In the genomic region with DNA sequence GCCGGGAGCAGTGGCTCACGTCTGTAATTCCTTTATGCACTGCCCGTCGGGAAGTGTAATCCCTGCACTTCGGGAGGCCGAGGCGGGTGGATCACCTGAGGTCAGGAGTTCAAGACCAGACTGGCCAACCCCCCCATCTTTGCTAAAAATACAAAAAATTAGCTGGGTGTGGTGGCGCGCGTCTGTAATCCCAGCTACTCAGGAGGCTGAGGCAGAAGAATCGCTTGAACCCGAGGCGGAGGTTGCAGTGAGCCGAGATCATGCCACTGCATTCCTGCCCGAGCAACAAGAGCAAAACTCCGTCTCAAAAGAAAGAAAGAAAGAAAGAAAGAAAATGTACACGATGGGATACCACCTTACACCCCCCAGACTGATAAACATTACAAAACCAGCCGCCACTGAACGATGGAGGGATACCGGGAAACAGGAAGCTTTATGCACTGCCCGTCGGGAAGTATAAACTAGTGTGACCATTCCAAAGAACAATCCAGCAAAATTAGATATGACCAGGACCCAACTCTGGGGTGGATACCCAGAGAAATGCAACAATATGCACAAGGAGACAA, we compare ENCODE assay signal across 9 cellular contexts. TPM values are rescaled to one million over a fixed set of nuclear protein-coding genes. Genes with fewer than 3 reads are reported as not detected.
DNase-seq lines count a peak whose midpoint lies in the region; FAIRE-seq and TF ChIP-seq lines count a peak whose summit lies in the region.
"Had no signal": no experiment of that assay in that cellular context is flagged by ENCODE, and none has a peak within 500 bp of the region (broad histone marks: within the 10 kb centered on the region; RNA-seq: fewer than 3 reads in every experiment).

No MANE protein-coding gene starts in this region.

- H3K9me1 ChIP-seq in endothelial cell of umbilical vein (replicated peaks; ENCODE audit: control insufficient read depth, extremely low read depth, insufficient read depth, low read length) = no peaks in the 10 kb centered on the region

- intact Hi-C loops in CD4-positive, alpha-beta memory T cell (cut with micrococcal nuclease) = loop anchor here (2.0 to 5.0 kb wide), 5 partner anchors 191 to 1359 kb away; partner anchors contain the start of genes AREL1, ERG28, FCF1 and ISCA2
- intact Hi-C loops in endothelial cell of umbilical vein (cut with micrococcal nuclease) = no loop called here

- BruUV-seq in endothelial cell of umbilical vein (replicated peaks; lab: Mats Ljungman, UMichigan) = TSS peak; percentile 41

- H3K9me3 ChIP-seq in CD4-positive, alpha-beta memory T cell (ENCODE audit: control insufficient read depth in 1 of 2, low read length in 2 of 2) = no peaks in the 10 kb centered on the region
- no peaks in the 10 kb centered on the region for H3K9me3 ChIP-seq in Peyer's patch
- no peaks in the 10 kb centered on the region for H3K9me3 ChIP-seq in endothelial cell of umbilical vein (replicated peaks; ENCODE audit: control insufficient read depth, insufficient read depth, low read length)
- no peaks in the 10 kb centered on the region for H3K9me3 ChIP-seq in osteoblast (ENCODE audit: low read depth, low read length)

- H3K4me1 ChIP-seq in CD4-positive, alpha-beta memory T cell (ENCODE audit: insufficient read depth, low read length) = peaks cover 29% of the 10 kb centered on the region
- H3K4me1 ChIP-seq in Peyer's patch (peaks cover 0 to 15% (median 3%) of the 10 kb centered on the region in 4 donors), endothelial cell of umbilical vein (ENCODE audit: control insufficient read depth, extremely low read depth, insufficient read depth, low read length) (peaks cover 28% of the 10 kb centered on the region), osteoblast (ENCODE audit: insufficient read depth, low read length) (peaks cover 15% of the 10 kb centered on the region)

- H3K79me2 ChIP-seq in endothelial cell of umbilical vein (ENCODE audit: control insufficient read depth, insufficient read depth, low read length) = peaks cover 40% of the 10 kb centered on the region
- peaks cover 33% of the 10 kb centered on the region for H3K79me2 ChIP-seq in osteoblast (ENCODE audit: insufficient read depth, low read length)

- no peak for DNase-seq in CD4-positive, alpha-beta memory T cell
- DNase-seq in Peyer's patch (no peak), endothelial cell of umbilical vein (ENCODE audit: low read depth, low spot score) (no peak), osteoblast (ENCODE audit: insufficient read length, low spot score, missing footprints) (no peak), HuH-7 (ENCODE audit: low spot score) (no peak), NCI-H446 (lab: John Stamatoyannopoulos, UW) (no peak), EL (no peak)
- DNase-seq in stimulated activated CD4-positive, alpha-beta T cell treated with anti-CD3 and anti-CD28 coated beads, Interleukin-2, amount 100 ng/mL, for 24 hours = no peak

- peaks cover 21 to 34% of the 10 kb centered on the region in 2 donors for H3K36me3 Mint-ChIP-seq in CD4-positive, alpha-beta memory T cell

- H2AFZ ChIP-seq in endothelial cell of umbilical vein (ENCODE audit: low read depth, low read length) (peak overlapping the region; percentile 47), osteoblast (ENCODE audit: low read length) (peak overlapping the region; percentile 96)

- TF ChIP-seq CTCF in Peyer's patch (IDR thresholded peaks at IDR 0.05) = no peak
- no peak for TF ChIP-seq CTCF in endothelial cell of umbilical vein (IDR thresholded peaks at IDR 0.05; ENCODE audit: extremely low read depth in 1 of 2, insufficient read depth in 1 of 2, low read depth in 1 of 2, low read length in 2 of 2)
- TF ChIP-seq CTCF in osteoblast (IDR thresholded peaks at IDR 0.05; ENCODE audit: extremely low read depth, low read depth, low read length) = no peak

- peaks cover 0 to 1% (median 0%) of the 10 kb centered on the region in 8 donors for H3K9me3 Mint-ChIP-seq in CD4-positive, alpha-beta memory T cell

- POLR2A ChIA-PET in CD4-positive, alpha-beta memory T cell (lab: Charles Lee; ENCODE audit: partially characterized antibody) = interaction anchor here (0.6 kb wide), 1 partner anchor 119 kb away, joined by 3 read pairs; no protein-coding TSS in a partner anchor
- POLR2A ChIA-PET in endothelial cell of umbilical vein (lab: Charles Lee) = no interaction called here

- TF ChIP-seq POLR2A in Peyer's patch (IDR thresholded peaks at IDR 0.05) (no peak), endothelial cell of umbilical vein (IDR thresholded peaks at IDR 0.05; ENCODE audit: low read depth, low read length) (no peak)

- peak overlapping the region; percentile 65 for H3K27ac ChIP-seq in CD4-positive, alpha-beta memory T cell (ENCODE audit: low read depth, low read length)
- H3K27ac ChIP-seq in Peyer's patch = peak overlapping the region in 1 of 4 donors; percentile 91
- H3K27ac ChIP-seq in endothelial cell of umbilical vein (ENCODE audit: insufficient read depth, low read depth, low read length) = peak overlapping the region; percentile 44
- H3K27ac ChIP-seq in osteoblast (ENCODE audit: low read depth, low read length) = peak overlapping the region; percentile 74

- FAIRE-seq in endothelial cell of umbilical vein (lab: Jason Lieb, UNC) = no peak

- no peaks in the 10 kb centered on the region for H3K27me3 Mint-ChIP-seq in CD4-positive, alpha-beta memory T cell

- dilution Hi-C loops in endothelial cell of umbilical vein (cut with MboI; ENCODE audit: extremely low pct_ligation_motif_present, low sequenced_read_pairs) = no loop called here

- CTCF ChIA-PET in CD4-positive, alpha-beta memory T cell (lab: Charles Lee; ENCODE audit: partially characterized antibody) = interaction anchor here (1.5 kb wide), 2 partner anchors 11 to 12 kb away, joined by 3 to 5 read pairs; no protein-coding TSS in a partner anchor
- CTCF ChIA-PET in endothelial cell of umbilical vein (lab: Charles Lee) = interaction anchor here (1.3 to 1.5 kb wide), 3 partner anchors 9 to 176 kb away, joined by 3 to 4 read pairs (median 4); no protein-coding TSS in a partner anchor

- peak overlapping the region; percentile 58 to 94 for H3K4me3 ChIP-seq in CD4-positive, alpha-beta memory T cell (ENCODE audit: low read length in 2 of 2)
- H3K4me3 ChIP-seq in Peyer's patch = peak overlapping the region; percentile 68 to 88 (median 84)
- peak overlapping the region; percentile 77 to 98 (median 83) for H3K4me3 ChIP-seq in endothelial cell of umbilical vein (replicated peaks in 1 of 3; ENCODE audit: insufficient read depth in 1 of 3, low read depth in 1 of 3, low read length in 3 of 3)
- H3K4me3 ChIP-seq in osteoblast (ENCODE audit: insufficient read depth, low read length) = peak overlapping the region; percentile 97

- peak overlapping the region; percentile 87 to 99 (median 98) for H3K4me3 Mint-ChIP-seq in CD4-positive, alpha-beta memory T cell

- H3K27me3 ChIP-seq in CD4-positive, alpha-beta memory T cell (ENCODE audit: insufficient read depth, low read length) = no peaks in the 10 kb centered on the region
- no peaks in the 10 kb centered on the region for H3K27me3 ChIP-seq in Peyer's patch
- H3K27me3 ChIP-seq in endothelial cell of umbilical vein (ENCODE audit: control insufficient read depth in 2 of 2, insufficient read depth in 2 of 2, low read length in 2 of 2) = no peaks in the 10 kb centered on the region
- no peaks in the 10 kb centered on the region for H3K27me3 ChIP-seq in osteoblast (ENCODE audit: insufficient read depth, low read length)

- H3K27ac Mint-ChIP-seq in CD4-positive, alpha-beta memory T cell = peak overlapping the region; percentile 82 to 98 (median 94)

- H4K20me1 ChIP-seq in endothelial cell of umbilical vein (replicated peaks; ENCODE audit: control insufficient read depth, extremely low read depth, insufficient read depth, low read length) (no peaks in the 10 kb centered on the region), osteoblast (ENCODE audit: insufficient read depth, low read length) (peaks cover 9% of the 10 kb centered on the region)

- H3K9ac ChIP-seq in endothelial cell of umbilical vein (replicated peaks; ENCODE audit: extremely low read depth, insufficient read depth, low read length) = peak overlapping the region; percentile 59

- H3K4me1 Mint-ChIP-seq in CD4-positive, alpha-beta memory T cell = peaks cover 26 to 56% (median 32%) of the 10 kb centered on the region in 4 donors

- peaks cover 22% of the 10 kb centered on the region for H3K36me3 ChIP-seq in CD4-positive, alpha-beta memory T cell (ENCODE audit: insufficient read depth, low read length)
- peaks cover 0 to 21% (median 0%) of the 10 kb centered on the region in 3 donors for H3K36me3 ChIP-seq in Peyer's patch
- H3K36me3 ChIP-seq in endothelial cell of umbilical vein (ENCODE audit: control insufficient read depth in 2 of 2, extremely low read depth in 1 of 2, insufficient read depth in 2 of 2, low read length in 2 of 2) = peaks cover 0 to 12% of the 10 kb centered on the region in 2 experiments
- H3K36me3 ChIP-seq in osteoblast (ENCODE audit: insufficient read depth, low read length) = peaks cover 6% of the 10 kb centered on the region

- H3K4me2 ChIP-seq in endothelial cell of umbilical vein (ENCODE audit: insufficient read depth, low read length) (peak overlapping the region; percentile 96), osteoblast (ENCODE audit: insufficient read depth, low read length) (peak overlapping the region; percentile 99)

RNA-seq across cellular contexts. Expression of gene ABCD4, which starts 1.1 kb away (rescaled TPM):
- total RNA-seq in CD4-positive, alpha-beta memory T cell = 100 to 1,000 TPM in 1 of 2 experiments, 10 to 100 TPM in 1; 98.3 to 102 TPM
- 10 to 100 TPM; 24.8 to 27.9 TPM for polyA plus RNA-seq in CD4-positive, alpha-beta memory T cell
- 100 to 1,000 TPM in 3 of 4 donors, 10 to 100 TPM in 1; 89.1 to 139 (median 107) TPM for total RNA-seq in Peyer's patch
- total RNA-seq in endothelial cell of umbilical vein = 81.6 and 84.2 TPM in 2 replicates
- polyA plus RNA-seq in endothelial cell of umbilical vein = 50.6 and 58.2 TPM in 2 replicates
- polyA plus RNA-seq in endothelial cell of umbilical vein (2011; cell fraction: cytosol; rRNA removed) = 23.9 and 30.7 TPM in 2 replicates
- polyA plus RNA-seq in endothelial cell of umbilical vein (2011; cell fraction: nucleus; rRNA removed) = 269 and 325 TPM in 2 replicates
- polyA plus RNA-seq in endothelial cell of umbilical vein (2012) = 34.1 and 38.5 TPM in 2 replicates
- polyA minus RNA-seq in endothelial cell of umbilical vein = 64.0 and 70.6 TPM in 2 replicates
- 9.8 TPM for polyA minus RNA-seq in endothelial cell of umbilical vein (2011; cell fraction: cytosol; rRNA and poly(A)+ RNA removed)
- polyA minus RNA-seq in endothelial cell of umbilical vein (2011; cell fraction: nucleus; rRNA and poly(A)+ RNA removed) = 88.4 and 109 TPM in 2 replicates
- 35.7 and 38.7 TPM in 2 replicates for total RNA-seq in osteoblast

RNA-seq across cellular contexts. Expression of gene VRTN, which starts 46.6 kb away (rescaled TPM):
- total RNA-seq in CD4-positive, alpha-beta memory T cell = not detected
- not detected for polyA plus RNA-seq in CD4-positive, alpha-beta memory T cell
- total RNA-seq in Peyer's patch (under 1 TPM in 1 of 4 donors, not detected in 3; 0.57 TPM), endothelial cell of umbilical vein (not detected in 2 replicates), osteoblast (not detected in 2 replicates)
- polyA plus RNA-seq in endothelial cell of umbilical vein = 0.02 and 0.03 TPM in 2 replicates
- not detected in 2 replicates for polyA plus RNA-seq in endothelial cell of umbilical vein (2011; cell fraction: cytosol; rRNA removed)
- polyA plus RNA-seq in endothelial cell of umbilical vein (2011; cell fraction: nucleus; rRNA removed) = not detected in 2 replicates
- not detected in 2 replicates for polyA plus RNA-seq in endothelial cell of umbilical vein (2012)
- not detected in 2 replicates for polyA minus RNA-seq in endothelial cell of umbilical vein
- not detected for polyA minus RNA-seq in endothelial cell of umbilical vein (2011; cell fraction: cytosol; rRNA and poly(A)+ RNA removed)
- not detected in 2 replicates for polyA minus RNA-seq in endothelial cell of umbilical vein (2011; cell fraction: nucleus; rRNA and poly(A)+ RNA removed)
- total RNA-seq: T-helper 1 cell treated with Interleukin-12 subunit alpha and Interleukin-12 subunit beta and Interleukin-4 antibody, amounts not matched to agents 30 ng/mL and 1 ng/mL, for 36 hours had no signal
